In genomic region chr9:132406554-132407122, GRCh38 we compare ENCODE assay signal across 1 cellular context.
TF ChIP-seq lines count a peak whose summit lies in the region.

Gene TTF1, minus strand, starts transcription at chr9:132406840. Its CDS starts 4,019 bp downstream, at chr9:132402821.

TF ChIP-seq in HEK293, 187 proteins besides CTCF, POLR2A, EP300 and RAD21 (continued from another document and continues in another):
- peak; percentile 92 for TF ChIP-seq ZBTB11 (tag by site-specific recombination; conservative IDR thresholded peaks at IDR 0.05; ENCODE audit: low read depth)
- no peak for TF ChIP-seq ZNF510 (tag by site-specific recombination; IDR thresholded peaks at IDR 0.05; ENCODE audit: insufficient replicate concordance)
- TF ChIP-seq SP2 (tag by site-specific recombination; IDR thresholded peaks at IDR 0.05) = peak; percentile 80
- TF ChIP-seq ZNF76 (tag by site-specific recombination; IDR thresholded peaks at IDR 0.05; ENCODE audit: borderline replicate concordance, low read depth) = peak; percentile 25; the same call in 1 of the 2 replicates
- TF ChIP-seq ZNF830 (tag by site-specific recombination; IDR thresholded peaks at IDR 0.05; ENCODE audit: low read depth) = no peak
- TF ChIP-seq ZFP37 (tag by site-specific recombination; IDR thresholded peaks at IDR 0.05) = no peak
- TF ChIP-seq HOXD13 (CRISPR knock-in tag; IDR thresholded peaks at IDR 0.05; ENCODE audit: borderline replicate concordance) = no peak
- TF ChIP-seq BCL11B (tag by site-specific recombination; IDR thresholded peaks at IDR 0.05; ENCODE audit: low read depth) = no peak
- TF ChIP-seq ZIC2 (tag by site-specific recombination; IDR thresholded peaks at IDR 0.05) = no peak
- TF ChIP-seq ZNF2 (tag by site-specific recombination; IDR thresholded peaks at IDR 0.05) = peak; percentile 48; the same call in 1 of the 2 replicates
- no peak for TF ChIP-seq HOXA7 (CRISPR knock-in tag; IDR thresholded peaks at IDR 0.05; ENCODE audit: borderline replicate concordance)
- no peak for TF ChIP-seq SCRT1 (tag by site-specific recombination; IDR thresholded peaks at IDR 0.05; ENCODE audit: borderline replicate concordance)
- no peak; the same call in 1 of the 2 replicates for TF ChIP-seq ZNF580 (tag by site-specific recombination; IDR thresholded peaks at IDR 0.05)
- TF ChIP-seq GLIS2 (tag by site-specific recombination; IDR thresholded peaks at IDR 0.05) = no peak
- no peak for TF ChIP-seq ZBTB48 (tag by site-specific recombination; IDR thresholded peaks at IDR 0.05)
- TF ChIP-seq ZNF112 (tag by site-specific recombination; IDR thresholded peaks at IDR 0.05) = no peak
- TF ChIP-seq PRDM4 (tag by site-specific recombination; IDR thresholded peaks at IDR 0.05) = no peak
- no peak for TF ChIP-seq ZNF548 (tag by site-specific recombination; IDR thresholded peaks at IDR 0.05)
- no peak for TF ChIP-seq ZNF423 (tag by site-specific recombination; IDR thresholded peaks at IDR 0.05)
- no peak; the same call in 1 of the 2 replicates for TF ChIP-seq ZNF324 (tag by site-specific recombination; IDR thresholded peaks at IDR 0.05)
- TF ChIP-seq ZNF473 (tag by site-specific recombination; IDR thresholded peaks at IDR 0.05) = no peak
- no peak for TF ChIP-seq ZNF596 (tag by site-specific recombination; IDR thresholded peaks at IDR 0.05)
- TF ChIP-seq ZNF335 (tag by site-specific recombination; conservative IDR thresholded peaks at IDR 0.05) = peak; percentile 92
- no peak for TF ChIP-seq ZNF776 (tag by site-specific recombination; IDR thresholded peaks at IDR 0.05; ENCODE audit: borderline replicate concordance)
- TF ChIP-seq ZNF768 (tag by site-specific recombination; IDR thresholded peaks at IDR 0.05) = no peak
- TF ChIP-seq ZNF274 (IDR thresholded peaks at IDR 0.05; ENCODE audit: low read length) = no peak
- TF ChIP-seq ZNF274 (tag by site-specific recombination; IDR thresholded peaks at IDR 0.05; ENCODE audit: borderline replicate concordance) = no peak
- no peak for TF ChIP-seq EGR2 (tag by site-specific recombination; IDR thresholded peaks at IDR 0.05; ENCODE audit: low read depth)
- no peak for TF ChIP-seq RBAK (tag by site-specific recombination; IDR thresholded peaks at IDR 0.05)
- peak; percentile 72 for TF ChIP-seq ZNF629 (tag by site-specific recombination; IDR thresholded peaks at IDR 0.05)
- TF ChIP-seq ZNF558 (tag by site-specific recombination; IDR thresholded peaks at IDR 0.05) = no peak
- no peak for TF ChIP-seq ZNF18 (tag by site-specific recombination; IDR thresholded peaks at IDR 0.05)
- TF ChIP-seq ZNF350 (tag by site-specific recombination; IDR thresholded peaks at IDR 0.05) = no peak
- no peak for TF ChIP-seq ZNF366 (tag by site-specific recombination; conservative IDR thresholded peaks at IDR 0.05)
- TF ChIP-seq PRDM10 (tag by site-specific recombination; IDR thresholded peaks at IDR 0.05) = 0 out of 2 replicates have a peak, but pooled peaks have one; percentile 7
- no peak for TF ChIP-seq REST (tag by site-specific recombination; IDR thresholded peaks at IDR 0.05)
- TF ChIP-seq HOXC10 (CRISPR knock-in tag; IDR thresholded peaks at IDR 0.05) = no peak
- no peak for TF ChIP-seq ZNF155 (tag by site-specific recombination; IDR thresholded peaks at IDR 0.05)
- no peak for TF ChIP-seq KLF17 (tag by site-specific recombination; IDR thresholded peaks at IDR 0.05)
- TF ChIP-seq KLF8 (tag by site-specific recombination; IDR thresholded peaks at IDR 0.05) = no peak
- no peak for TF ChIP-seq ZBTB44 (tag by site-specific recombination; IDR thresholded peaks at IDR 0.05)
- no peak for TF ChIP-seq ZNF354C (tag by site-specific recombination; IDR thresholded peaks at IDR 0.05; ENCODE audit: borderline replicate concordance, low read depth)
- TF ChIP-seq ZNF391 (tag by site-specific recombination; IDR thresholded peaks at IDR 0.05; ENCODE audit: borderline replicate concordance, low read depth) = no peak; the same call in 1 of the 2 replicates
- TF ChIP-seq PRDM1 (tag by site-specific recombination; IDR thresholded peaks at IDR 0.05) = peak; percentile 81
- no peak for TF ChIP-seq ZNF660 (tag by site-specific recombination; IDR thresholded peaks at IDR 0.05)
- no peak for TF ChIP-seq ZSCAN16 (tag by site-specific recombination; IDR thresholded peaks at IDR 0.05)
- TF ChIP-seq ZNF561 (tag by site-specific recombination; IDR thresholded peaks at IDR 0.05; ENCODE audit: borderline replicate concordance) = no peak
- no peak for TF ChIP-seq ZNF670 (tag by site-specific recombination; IDR thresholded peaks at IDR 0.05; ENCODE audit: low read depth)
- TF ChIP-seq ZNF571 (tag by site-specific recombination; IDR thresholded peaks at IDR 0.05) = no peak
- no peak for TF ChIP-seq ZNF211 (tag by site-specific recombination; IDR thresholded peaks at IDR 0.05; ENCODE audit: low read depth)
- no peak for TF ChIP-seq ZFHX2 (tag by site-specific recombination; conservative IDR thresholded peaks at IDR 0.05)
- no peak for TF ChIP-seq ZNF837 (tag by site-specific recombination; IDR thresholded peaks at IDR 0.05)
- TF ChIP-seq ZNF555 (tag by site-specific recombination; conservative IDR thresholded peaks at IDR 0.05) = no peak
